Comparison of ENCODE assay signal across 20 cellular contexts in genomic region chr1:44420535-44420934, GRCh38. TPM values are rescaled to one million over a fixed set of nuclear protein-coding genes. Genes with fewer than 3 reads are reported as not detected.
A peak's percentile ranks its signal among the peaks of the same experiment; 100 is the strongest.
DNase-seq lines count a peak whose midpoint lies in the region; ATAC-seq, FAIRE-seq and TF ChIP-seq lines count a peak whose summit lies in the region.
"Had no signal": no experiment of that assay in that cellular context is flagged by ENCODE, and none has a peak within 500 bp of the region (broad histone marks: within the 10 kb centered on the region; RNA-seq: fewer than 3 reads in every experiment).

No MANE protein-coding gene starts in this region.

- H3K27me3 Mint-ChIP-seq in MCF 10A (ENCODE audit: insufficient read depth, unreplicated experiment): no peaks in the 10 kb centered on the region
- peaks cover 10% of the 10 kb centered on the region for H3K27me3 Mint-ChIP-seq in glutamatergic neuron (ENCODE audit: unreplicated experiment)
- H3K27me3 Mint-ChIP-seq in CD4-positive, alpha-beta memory T cell: peaks cover 50 to 53% of the 10 kb centered on the region in 2 donors

- H3K4me3 ChIP-seq in breast epithelium: no peak overlapping the region
- H3K4me3 ChIP-seq in K562: no peak overlapping the region
- H3K4me3 ChIP-seq in CD4-positive, alpha-beta memory T cell (ENCODE audit: low read length in 2 of 2): no peak overlapping the region
- H3K4me3 ChIP-seq: A549, HAP-1 had no signal

- H3K27ac ChIP-seq in breast epithelium: no peak overlapping the region
- H3K27ac ChIP-seq in K562 (ENCODE audit: extremely low read depth, low read depth, low read length): no peak overlapping the region
- peak overlapping the region; percentile 14 for H3K27ac ChIP-seq in substantia nigra (ENCODE audit: low read depth, low read length, poor library complexity, severe bottlenecking)
- H3K27ac ChIP-seq in CD4-positive, alpha-beta memory T cell (ENCODE audit: low read depth, low read length): no peak overlapping the region
- H3K27ac ChIP-seq: 22Rv1, A549, C4-2B, HL-60 had no signal

- POLR2A ChIA-PET in MCF 10A (lab: Yijun Ruan, JAX) (no interaction called here), K562 (lab: Yijun Ruan, JAX) (interaction anchor here (0.5 kb wide), 1 partner anchor 359 kb away, joined by 3 read pairs; no protein-coding TSS in a partner anchor)
- POLR2A ChIA-PET in CD4-positive, alpha-beta memory T cell (lab: Charles Lee; ENCODE audit: partially characterized antibody): no interaction called here

- H3K36me3 ChIP-seq in breast epithelium (no peaks in the 10 kb centered on the region), K562 (ENCODE audit: control insufficient read depth, insufficient read depth, low read length) (no peaks in the 10 kb centered on the region)
- no peaks in the 10 kb centered on the region for H3K36me3 ChIP-seq in CD4-positive, alpha-beta memory T cell (ENCODE audit: insufficient read depth, low read length)
- H3K36me3 ChIP-seq: HAP-1 had no signal

- TF ChIP-seq RAD21 in K562 (CRISPR knock-in tag; conservative IDR thresholded peaks at IDR 0.05 in 1 of 2, IDR thresholded peaks at IDR 0.05 in 1 of 2): no peak

- H3K9me3 ChIP-seq in breast epithelium (no peaks in the 10 kb centered on the region), K562 (replicated peaks; ENCODE audit: control insufficient read depth, insufficient read depth, low read depth, low read length) (no peaks in the 10 kb centered on the region)
- H3K9me3 ChIP-seq in CD4-positive, alpha-beta memory T cell (ENCODE audit: control insufficient read depth in 1 of 2, low read length in 2 of 2): no peaks in the 10 kb centered on the region
- H3K9me3 ChIP-seq: A549, HAP-1 had no signal

- H3K4me1 ChIP-seq in breast epithelium (no peaks in the 10 kb centered on the region), K562 (replicated peaks in 1 of 2; ENCODE audit: control insufficient read depth in 2 of 2, insufficient read depth in 2 of 2, low read length in 2 of 2) (peaks cover 0 to 14% of the 10 kb centered on the region in 2 experiments; a peak in 1 of 5 replicates)
- H3K4me1 ChIP-seq in CD4-positive, alpha-beta memory T cell (ENCODE audit: insufficient read depth, low read length): peaks cover 5% of the 10 kb centered on the region
- H3K4me1 ChIP-seq: A549 had no signal

- H3K9me3 Mint-ChIP-seq in MCF 10A (ENCODE audit: unreplicated experiment) (no peaks in the 10 kb centered on the region), glutamatergic neuron (ENCODE audit: unreplicated experiment) (peaks cover 6% of the 10 kb centered on the region)
- no peaks in the 10 kb centered on the region for H3K9me3 Mint-ChIP-seq in CD4-positive, alpha-beta memory T cell
- H3K9me3 Mint-ChIP-seq: CD4-positive, alpha-beta T cell had no signal

- no peak for ATAC-seq in K562
- no peak for ATAC-seq in HG02798 (IDR thresholded peaks at IDR 0.05; ENCODE audit: poor library complexity, unreplicated experiment)
- no peak for ATAC-seq in GM21825 (IDR thresholded peaks at IDR 0.05; ENCODE audit: unreplicated experiment)
- ATAC-seq: A549 had no signal

- BruUV-seq in MCF 10A (replicated peaks; lab: Mats Ljungman, UMichigan) (no TSS peak), K562 (replicated peaks; lab: Mats Ljungman, UMichigan) (no TSS peak)

- H3K4me2 ChIP-seq in K562 (ENCODE audit: insufficient read depth, low read length): no peak overlapping the region
- H3K4me2 ChIP-seq: A549 had no signal

- intact Hi-C loops in MCF 10A (cut with micrococcal nuclease): no loop called here
- intact Hi-C loops in breast epithelium (cut with DNase I; ENCODE audit: low total_unique reads): no loop called here
- intact Hi-C loops in K562 (cut with micrococcal nuclease): no loop called here
- intact Hi-C loops in CD4-positive, alpha-beta memory T cell (cut with micrococcal nuclease): no loop called here

- CTCF ChIA-PET in MCF 10A (lab: Yijun Ruan, JAX) (interaction anchor here (0.6 to 1.5 kb wide), 4 partner anchors 18 to 174 kb away, joined by 3 to 5 read pairs (median 4); no protein-coding TSS in a partner anchor), K562 (lab: Yijun Ruan, JAX; ENCODE audit: low intra/inter-chr PET ratio) (no interaction called here)
- CTCF ChIA-PET in CD4-positive, alpha-beta memory T cell (lab: Charles Lee; ENCODE audit: partially characterized antibody): no interaction called here

- H3K27ac Mint-ChIP-seq in MCF 10A (ENCODE audit: low read depth, unreplicated experiment) (peak overlapping the region; percentile 32), glutamatergic neuron (ENCODE audit: unreplicated experiment) (peak overlapping the region; percentile 90)
- H3K27ac Mint-ChIP-seq in CD4-positive, alpha-beta memory T cell: no peak overlapping the region
- H3K27ac Mint-ChIP-seq: CD4-positive, alpha-beta T cell had no signal

- H3K79me2 ChIP-seq in K562 (ENCODE audit: control insufficient read depth, insufficient read depth, low read length): no peaks in the 10 kb centered on the region

- no peak overlapping the region for H3K9ac ChIP-seq in K562 (ENCODE audit: insufficient read depth in 1 of 2, low read depth in 2 of 2, low read length in 2 of 2)

- H3K27me3 ChIP-seq in breast epithelium (peaks cover 4 to 68% of the 10 kb centered on the region in 2 donors), K562 (ENCODE audit: control insufficient read depth in 2 of 2, insufficient read depth in 2 of 2, low read length in 2 of 2) (peaks cover 57 to 78% of the 10 kb centered on the region in 2 experiments)
- peaks cover 23% of the 10 kb centered on the region for H3K27me3 ChIP-seq in CD4-positive, alpha-beta memory T cell (ENCODE audit: insufficient read depth, low read length)

- in situ Hi-C loops in K562 (cut with MboI): no loop called here

- TF ChIP-seq CTCF in MCF 10A (IDR thresholded peaks at IDR 0.05; ENCODE audit: unreplicated experiment) (no peak), breast epithelium (IDR thresholded peaks at IDR 0.05) (no peak), K562 (IDR thresholded peaks at IDR 0.05 in 2 of 3, conservative IDR thresholded peaks at IDR 0.05 in 1 of 3; ENCODE audit: insufficient read depth in 2 of 3, low read depth in 1 of 3, low read length in 3 of 3) (no peak), glutamatergic neuron (IDR thresholded peaks at IDR 0.05; ENCODE audit: partially characterized antibody, unreplicated experiment) (no peak)

- DNase-seq in MCF 10A (ENCODE audit: unreplicated experiment) (no peak), breast epithelium (ENCODE audit: low spot score in 2 of 2) (no peak), K562 (ENCODE audit: extremely low read depth in 1 of 4, low spot score in 3 of 4) (no peak), glutamatergic neuron (no peak), substantia nigra (lab: John Stamatoyannopoulos, UW) (no peak)
- DNase-seq in CD4-positive, alpha-beta memory T cell: no peak
- DNase-seq: AML-193; CD4-positive, alpha-beta T cell; DMS153; DMS79; IMR-90 had no signal

- FAIRE-seq in K562 (lab: Jason Lieb, UNC): no peak
- FAIRE-seq: A549, GM12892, GM18507 had no signal

- H3K4me1 Mint-ChIP-seq in MCF 10A (ENCODE audit: insufficient read depth, unreplicated experiment): peaks cover 30% of the 10 kb centered on the region
- peaks cover 47% of the 10 kb centered on the region for H3K4me1 Mint-ChIP-seq in glutamatergic neuron (ENCODE audit: low read depth, unreplicated experiment)
- H3K4me1 Mint-ChIP-seq in CD4-positive, alpha-beta memory T cell: peaks cover 5 to 9% (median 6%) of the 10 kb centered on the region in 4 donors

- H2AFZ ChIP-seq in K562 (ENCODE audit: low read depth, low read length): no peak overlapping the region

- no peaks in the 10 kb centered on the region for H3K9me1 ChIP-seq in K562 (ENCODE audit: control insufficient read depth, insufficient read depth, low read length)

- no peaks in the 10 kb centered on the region for H3K36me3 Mint-ChIP-seq in MCF 10A (ENCODE audit: insufficient read depth, unreplicated experiment)
- H3K36me3 Mint-ChIP-seq in glutamatergic neuron (ENCODE audit: unreplicated experiment): no peaks in the 10 kb centered on the region
- H3K36me3 Mint-ChIP-seq in CD4-positive, alpha-beta memory T cell: no peaks in the 10 kb centered on the region

- TF ChIP-seq POLR2A in breast epithelium (IDR thresholded peaks at IDR 0.05) (no peak), K562 (conservative IDR thresholded peaks at IDR 0.05) (no peak)

- H4K20me1 ChIP-seq in K562 (replicated peaks; ENCODE audit: control insufficient read depth, insufficient read depth, low read length): 0 out of 2 replicates have a peak, but pooled peaks cover 9% of the 10 kb centered on the region

- 2% methylated on average over 2 of the region's 2 CpGs for WGBS in K562 (ENCODE audit: insufficient coverage, low coverage, missing lambda C conversion rate)

- no peak for TF ChIP-seq EP300 in K562 (IDR thresholded peaks at IDR 0.05; ENCODE audit: low read length)

- no peak overlapping the region for H3K4me3 Mint-ChIP-seq in MCF 10A (ENCODE audit: unreplicated experiment)
- H3K4me3 Mint-ChIP-seq in glutamatergic neuron (ENCODE audit: unreplicated experiment): peak overlapping the region; percentile 57
- no peak overlapping the region for H3K4me3 Mint-ChIP-seq in CD4-positive, alpha-beta memory T cell
- H3K4me3 Mint-ChIP-seq: CD4-positive, alpha-beta T cell had no signal

TF ChIP-seq in K562, 482 proteins besides CTCF, POLR2A, EP300 and RAD21 (continues in another document):
- TF ChIP-seq GTF2F1 (IDR thresholded peaks at IDR 0.05; ENCODE audit: low read depth, low read length): no peak

RNA-seq across cellular contexts. Expression of gene RNF220, which starts 15.5 kb away (rescaled TPM):
- total RNA-seq in MCF 10A (2022): 65.4 and 67.1 TPM in 2 replicates
- total RNA-seq in breast epithelium: 100 to 1,000 TPM in 1 of 3 donors, 10 to 100 TPM in 2; 90.4 to 110 (median 93.4) TPM
- 57.7 and 78.5 TPM in 2 replicates for total RNA-seq in K562 (2011; cell fraction: chromatin; rRNA removed; ENCODE audit: low replicate concordance)
- total RNA-seq in K562 (2011; cell fraction: nucleolus; rRNA removed): 38.5 and 41.8 TPM in 2 replicates
- 49.9 and 55.3 TPM in 2 replicates for total RNA-seq in K562 (2011; cell fraction: nucleoplasm; rRNA removed)
- 117 and 125 TPM in 2 replicates for total RNA-seq in K562 (2014; rRNA removed)
- total RNA-seq in K562 (2014; rRNA removed; fragmentation: Illumina TruSeq; extraction: Trizol): 46.0 and 52.1 TPM in 2 replicates
- 66.6 and 66.9 TPM in 2 replicates for total RNA-seq in K562 (2015; rRNA removed; fragmentation: Illumina TruSeq; extraction: Trizol)
- 87.1 and 93.4 TPM in 2 replicates for total RNA-seq in K562 (2021)
- polyA plus RNA-seq in K562 (2011; rRNA removed): 54.8 and 64.3 TPM in 2 replicates
- 74.9 and 86.7 TPM in 2 replicates for polyA plus RNA-seq in K562 (2011; cell fraction: cytosol; rRNA removed)
- polyA plus RNA-seq in K562 (2011; cell fraction: nucleus; rRNA removed): 119 and 135 TPM in 2 replicates
- 99.9 and 118 TPM in 2 replicates for polyA plus RNA-seq in K562 (2012)
- 97.5 and 104 TPM in 2 replicates for polyA plus RNA-seq in K562 (2014; fragmentation: Illumina TruSeq; extraction: Trizol)
- 1 to 10 TPM; 5.1 to 5.8 TPM for polyA plus RNA-seq in K562 (2014; fragmentation: Nextera tagmentation; extraction: Ambion mirVana)
- 102 and 109 TPM in 2 replicates for polyA plus RNA-seq in K562 (2014; rRNA removed)
- 42.5 and 43.9 TPM in 2 replicates for polyA minus RNA-seq in K562 (2011; rRNA and poly(A)+ RNA removed)
- polyA minus RNA-seq in K562 (2011; cell fraction: cytosol; rRNA and poly(A)+ RNA removed): 20.6 and 22.6 TPM in 2 replicates
- polyA minus RNA-seq in K562 (2011; cell fraction: nucleus; rRNA and poly(A)+ RNA removed): 19.9 and 28.8 TPM in 2 replicates
- total RNA-seq in glutamatergic neuron (ENCODE audit: unreplicated experiment): 99.4 TPM
- 100 to 1,000 TPM; 115 to 125 TPM for total RNA-seq in CD4-positive, alpha-beta memory T cell
- polyA plus RNA-seq in CD4-positive, alpha-beta memory T cell: 100 to 1,000 TPM in 1 of 2 donors, 10 to 100 TPM in 1; 74.7 to 106 TPM

Comparison
In these comparisons a context has a peak if more than half of its experiments do, and no peak if none do; other contexts are left out.
1. H3K27ac Mint-ChIP-seq: peak in MCF 10A (single experiment) and glutamatergic neuron (single experiment); none in CD4-positive, alpha-beta memory T cell (0 of 7).